In genomic region chr5:88824892-88825781, GRCh38 we compare ENCODE assay signal across 10 cellular contexts. TPM values are rescaled to one million over a fixed set of nuclear protein-coding genes. Genes with fewer than 3 reads are reported as not detected.
DNase-seq lines count a peak whose midpoint lies in the region; ATAC-seq, FAIRE-seq and TF ChIP-seq lines count a peak whose summit lies in the region.
"Had no signal": no experiment of that assay in that cellular context is flagged by ENCODE, and none has a peak within 500 bp of the region (broad histone marks: within the 10 kb centered on the region; RNA-seq: fewer than 3 reads in every experiment).

No MANE protein-coding gene starts in this region.

- no peak overlapping the region for H2BK5ac ChIP-seq in H1 (ENCODE audit: low read depth, low read length)

- no peak overlapping the region for H3K4ac ChIP-seq in H1 (replicated peaks; ENCODE audit: insufficient read length, low read depth, low read length)

- ATAC-seq in GM18873 (IDR thresholded peaks at IDR 0.05; ENCODE audit: low FRiP score, unreplicated experiment) = no peak
- ATAC-seq in HG03442 (IDR thresholded peaks at IDR 0.05; ENCODE audit: unreplicated experiment) = no peak

- H3K23me2 ChIP-seq in H1 (ENCODE audit: low read depth, low read length) = no peaks in the 10 kb centered on the region

- H3K4me3 ChIP-seq in DOHH2 (ENCODE audit: low read length) (peak overlapping the region; percentile 96), H1 (ENCODE audit: extremely low read depth in 1 of 4, insufficient read depth in 2 of 4, low read depth in 3 of 4, low read length in 4 of 4) (no peak overlapping the region), neural progenitor cell (no peak overlapping the region)

- H3K4me1 Mint-ChIP-seq in neural progenitor cell = peaks cover 14% of the 10 kb centered on the region

- H3K9me2 ChIP-seq in DOHH2 (replicated peaks; ENCODE audit: control insufficient read depth, low read length) = no peaks in the 10 kb centered on the region

- POLR2A ChIA-PET in H1 (lab: Charles Lee; ENCODE audit: partially characterized antibody) = interaction anchor here (0.6 kb wide), 1 partner anchor 64 kb away, joined by 3 read pairs; no protein-coding TSS in a partner anchor

- H3K27ac Mint-ChIP-seq in neural progenitor cell = no peak overlapping the region
- H3K27ac Mint-ChIP-seq: activated naive CD8-positive, alpha-beta T cell treated with anti-CD3 and anti-CD28 coated beads, Interleukin-2, amount 10 ng/mL, durations not matched to agents 7 days and 5 days had no signal

- H4K20me1 ChIP-seq in DOHH2 (ENCODE audit: control insufficient read depth, insufficient read depth, low read depth, low read length) (no peaks in the 10 kb centered on the region), H1 (replicated peaks in 1 of 2; ENCODE audit: control insufficient read depth in 1 of 2, insufficient read depth in 2 of 2, low read length in 2 of 2) (no peaks in the 10 kb centered on the region), neural progenitor cell (ENCODE audit: low read depth) (no peaks in the 10 kb centered on the region)

- H3K36me3 ChIP-seq in DOHH2 (ENCODE audit: control insufficient read depth, low read length) = peaks cover 41% of the 10 kb centered on the region
- H3K36me3 ChIP-seq in H1 (ENCODE audit: control insufficient read depth in 2 of 4, insufficient read depth in 4 of 4, low read length in 3 of 4) = no peaks in the 10 kb centered on the region
- no peaks in the 10 kb centered on the region for H3K36me3 ChIP-seq in neural progenitor cell

- CTCF ChIA-PET in H1 (lab: Charles Lee; ENCODE audit: partially characterized antibody) = interaction anchor here (0.6 to 1.4 kb wide), 5 partner anchors 9 to 296 kb away, joined by 3 to 4 read pairs (median 4); no protein-coding TSS in a partner anchor

- FAIRE-seq in H1 (lab: Jason Lieb, UNC) = no peak

- no peak for TF ChIP-seq EP300 in H1 (IDR thresholded peaks at IDR 0.05; ENCODE audit: borderline replicate concordance in 1 of 2, low read depth in 2 of 2, low read length in 2 of 2)

- H2BK12ac ChIP-seq in H1 (ENCODE audit: low read depth, low read length) = no peak overlapping the region

- H2BK15ac ChIP-seq in H1 (ENCODE audit: low read length) = no peak overlapping the region

- H4K91ac ChIP-seq in H1 (replicated peaks; ENCODE audit: insufficient read length, low read length) = no peak overlapping the region

- H3K79me2 ChIP-seq in DOHH2 (ENCODE audit: control insufficient read depth, low read length) (peaks cover 85% of the 10 kb centered on the region), H1 (ENCODE audit: control insufficient read depth in 1 of 2, insufficient read depth in 2 of 2, low read length in 2 of 2) (no peaks in the 10 kb centered on the region), neural progenitor cell (ENCODE audit: low read depth) (no peaks in the 10 kb centered on the region)

- H3K27me3 ChIP-seq in DOHH2 (ENCODE audit: control insufficient read depth, low read length) (no peaks in the 10 kb centered on the region), H1 (replicated peaks in 1 of 4; ENCODE audit: control insufficient read depth in 3 of 4, extremely low read depth in 1 of 4, insufficient read depth in 3 of 4, low read length in 3 of 4) (peaks cover 0 to 1% (median 0%) of the 10 kb centered on the region in 4 experiments; a peak in 1 of 7 replicates), neural progenitor cell (no peaks in the 10 kb centered on the region)

- H3K9ac ChIP-seq in H1 (replicated peaks in 1 of 4; ENCODE audit: extremely low read depth in 1 of 4, low read depth in 3 of 4, low read length in 3 of 4) (no peak overlapping the region), neural progenitor cell (no peak overlapping the region)

- H4K5ac ChIP-seq in H1 (ENCODE audit: insufficient read length, low read depth, low read length) = no peak overlapping the region

- no peaks in the 10 kb centered on the region for H3K79me1 ChIP-seq in H1 (ENCODE audit: low read depth, low read length)

- H3K27me3 Mint-ChIP-seq in neural progenitor cell (ENCODE audit: insufficient read depth, low read depth) = no peaks in the 10 kb centered on the region

- TF ChIP-seq CTCF in DOHH2 (IDR thresholded peaks at IDR 0.05; ENCODE audit: low read depth, low read length, poor library complexity, severe bottlenecking) (no peak), H1 (IDR thresholded peaks at IDR 0.05; ENCODE audit: control extremely low read depth in 1 of 3, insufficient read depth in 1 of 3, low read depth in 1 of 3, low read length in 3 of 3) (no peak), neural progenitor cell (IDR thresholded peaks at IDR 0.05) (no peak)

- H3K9me3 ChIP-seq in DOHH2 (ENCODE audit: control insufficient read depth, insufficient read depth, low read length) = no peaks in the 10 kb centered on the region
- no peaks in the 10 kb centered on the region for H3K9me3 ChIP-seq in H1 (ENCODE audit: insufficient read depth in 2 of 2, low read depth in 1 of 2, low read length in 1 of 2)
- no peaks in the 10 kb centered on the region for H3K9me3 ChIP-seq in neural progenitor cell (ENCODE audit: low read depth)

- H3K36me3 Mint-ChIP-seq in neural progenitor cell = no peaks in the 10 kb centered on the region
- H3K36me3 Mint-ChIP-seq: activated naive CD8-positive, alpha-beta T cell treated with anti-CD3 and anti-CD28 coated beads, Interleukin-2, amount 10 ng/mL, durations not matched to agents 7 days and 5 days had no signal

- H2AFZ ChIP-seq in H1 (ENCODE audit: low read length) (peak overlapping the region; percentile 42; the same call in 1 of the 2 replicates), neural progenitor cell (replicated peaks) (peak overlapping the region; percentile 12)

- H3K18ac ChIP-seq in H1 (ENCODE audit: extremely low read depth, low read length) = no peak overlapping the region

- H3F3A ChIP-seq in DOHH2 (ENCODE audit: control insufficient read depth, insufficient read depth) (peaks cover 65% of the 10 kb centered on the region), neural progenitor cell (ENCODE audit: low read depth) (no peaks in the 10 kb centered on the region)

- no peak for TF ChIP-seq RAD21 in H1 (IDR thresholded peaks at IDR 0.05 in 1 of 2, conservative IDR thresholded peaks at IDR 0.05 in 1 of 2; ENCODE audit: low read depth in 2 of 2, low read length in 2 of 2)

- H4K8ac ChIP-seq in H1 (ENCODE audit: extremely low read depth, insufficient read depth, low read length) = no peak overlapping the region

- 76% methylated on average over 7 of the region's 7 CpGs; no CpG with 5 or more reads in 1 of the 2 experiments for WGBS in H1 (ENCODE audit: extremely low coverage in 1 of 2, insufficient coverage in 1 of 2, insufficient read length in 1 of 2, insufficient replicate concordance in 2 of 2, low coverage in 1 of 2, low lambda C conversion rate in 2 of 2, missing lambda C conversion rate in 1 of 2), 2 experiments

- H3K4me1 ChIP-seq in DOHH2 (ENCODE audit: control insufficient read depth, low read length) (peaks cover 66% of the 10 kb centered on the region), H1 (replicated peaks in 1 of 4; ENCODE audit: control insufficient read depth in 3 of 4, insufficient read depth in 4 of 4, low read length in 3 of 4) (peaks cover 0 to 5% (median 5%) of the 10 kb centered on the region in 4 experiments; a peak in 5 of 7 replicates), neural progenitor cell (no peaks in the 10 kb centered on the region)

- no peak for TF ChIP-seq POLR2A in H1 (IDR thresholded peaks at IDR 0.05; ENCODE audit: control extremely low read depth in 1 of 2, low read depth in 2 of 2, low read length in 2 of 2)

- H2BK120ac ChIP-seq in H1 (replicated peaks; ENCODE audit: low read depth, low read length) = no peak overlapping the region

- no peak overlapping the region for H2BK20ac ChIP-seq in H1 (ENCODE audit: low read length)

- H3K27ac ChIP-seq in DOHH2 (ENCODE audit: low read depth, low read length) = peak overlapping the region; percentile 98
- H3K27ac ChIP-seq in H1 (ENCODE audit: low read depth, low read length) = no peak overlapping the region
- no peak overlapping the region for H3K27ac ChIP-seq in neural progenitor cell

- peak; percentile 59 to 83 for DNase-seq in NOMO-1 (lab: John Stamatoyannopoulos, UW; ENCODE audit: unreplicated experiment in 2 of 2)
- no peak for DNase-seq in H1 (ENCODE audit: low read depth in 1 of 2, low spot score in 2 of 2)
- no peak for DNase-seq in neural progenitor cell (ENCODE audit: low spot score)
- DNase-seq in NCI-H1694 treated with DMSO at 0.1 percent for 48 hours (lab: John Stamatoyannopoulos, UW) = no peak
- no peak for DNase-seq in NCI-H187 treated with DMSO at 0.1 percent for 48 hours (lab: John Stamatoyannopoulos, UW)
- DNase-seq: activated naive CD8-positive, alpha-beta T cell treated with anti-CD3 and anti-CD28 coated beads, Interleukin-2, amount 10 ng/mL, durations not matched to agents 7 days and 5 days; KG1 had no signal

- no peak overlapping the region for H3K14ac ChIP-seq in H1 (ENCODE audit: insufficient read length)

- no peaks in the 10 kb centered on the region for H3K9me3 Mint-ChIP-seq in neural progenitor cell
- H3K9me3 Mint-ChIP-seq: activated naive CD8-positive, alpha-beta T cell treated with anti-CD3 and anti-CD28 coated beads, Interleukin-2, amount 10 ng/mL, durations not matched to agents 7 days and 5 days had no signal

- H3K23ac ChIP-seq in H1 (ENCODE audit: insufficient read length) = no peak overlapping the region

- no peak overlapping the region for H2AK5ac ChIP-seq in H1 (ENCODE audit: low read depth, low read length)

- no peak overlapping the region for H3K4me3 Mint-ChIP-seq in neural progenitor cell
- H3K4me3 Mint-ChIP-seq: activated naive CD8-positive, alpha-beta T cell treated with anti-CD3 and anti-CD28 coated beads, Interleukin-2, amount 10 ng/mL, durations not matched to agents 7 days and 5 days had no signal

- H3K4me2 ChIP-seq in DOHH2 (ENCODE audit: low read length) (peak overlapping the region; percentile 94), H1 (ENCODE audit: insufficient read depth in 1 of 2, low read depth in 2 of 2, low read length in 2 of 2) (no peak overlapping the region), neural progenitor cell (no peak overlapping the region)

- H3K56ac ChIP-seq in H1 (replicated peaks; ENCODE audit: insufficient read length, low read depth, low read length) = no peak overlapping the region

TF ChIP-seq in H1, 55 proteins besides CTCF, POLR2A, EP300 and RAD21 (continues in another document):
- TF ChIP-seq YY1 (IDR thresholded peaks at IDR 0.05; ENCODE audit: low read depth, low read length) = no peak
- no peak for TF ChIP-seq CBX5 (IDR thresholded peaks at IDR 0.05; ENCODE audit: low read depth, low read length)
- TF ChIP-seq SP1 (IDR thresholded peaks at IDR 0.05; ENCODE audit: low read depth, low read length) = no peak

RNA-seq across cellular contexts. Expression of gene MEF2C, which starts 57.8 kb away (rescaled TPM):
- 0.99 and 1.4 TPM in 2 replicates for total RNA-seq in H1 (2021; fragmentation: NEBNext Ultra II Directional; extraction: Animal tissue kit (Norgen Biotek cat#: 25700))
- 0.59 and 0.75 TPM in 2 replicates for polyA plus RNA-seq in H1 (2011; rRNA removed)
- 0.22 TPM for polyA plus RNA-seq in H1 (2011; cell fraction: cytosol; rRNA removed)
- 1.0 TPM for polyA plus RNA-seq in H1 (2011; cell fraction: nucleus; rRNA removed)
- polyA plus RNA-seq in H1 (2012, experiment 1 of 2) = 0.35 to 1.3 TPM (median 1.0 TPM) in 4 replicates
- not detected for polyA plus RNA-seq in H1 (2012, experiment 2 of 2)
- polyA plus RNA-seq in H1 (2013, experiment 1 of 2) = 1.1 TPM
- 0.87 TPM for polyA plus RNA-seq in H1 (2013, experiment 2 of 2)
- 1.4 and 2.0 TPM in 2 replicates for polyA minus RNA-seq in H1 (2011; rRNA and poly(A)+ RNA removed)
- polyA minus RNA-seq in H1 (2011; cell fraction: cytosol; rRNA and poly(A)+ RNA removed) = not detected
- 4.0 TPM for polyA minus RNA-seq in H1 (2011; cell fraction: nucleus; rRNA and poly(A)+ RNA removed)
- total RNA-seq in neural progenitor cell (ENCODE audit: low replicate concordance) = 0.26 and 0.68 TPM in 2 replicates

Comparison
In these comparisons a context has a peak if more than half of its experiments do, and no peak if none do; other contexts are left out.
1. DNase-seq: peak in NOMO-1 (2 of 2); none in H1 (0 of 2), neural progenitor cell (single experiment), NCI-H1694 treated with DMSO at 0.1 percent for 48 hours (single experiment) and NCI-H187 treated with DMSO at 0.1 percent for 48 hours (single experiment).